ENCODE assay signal across 8 cellular contexts in the genomic region with DNA sequence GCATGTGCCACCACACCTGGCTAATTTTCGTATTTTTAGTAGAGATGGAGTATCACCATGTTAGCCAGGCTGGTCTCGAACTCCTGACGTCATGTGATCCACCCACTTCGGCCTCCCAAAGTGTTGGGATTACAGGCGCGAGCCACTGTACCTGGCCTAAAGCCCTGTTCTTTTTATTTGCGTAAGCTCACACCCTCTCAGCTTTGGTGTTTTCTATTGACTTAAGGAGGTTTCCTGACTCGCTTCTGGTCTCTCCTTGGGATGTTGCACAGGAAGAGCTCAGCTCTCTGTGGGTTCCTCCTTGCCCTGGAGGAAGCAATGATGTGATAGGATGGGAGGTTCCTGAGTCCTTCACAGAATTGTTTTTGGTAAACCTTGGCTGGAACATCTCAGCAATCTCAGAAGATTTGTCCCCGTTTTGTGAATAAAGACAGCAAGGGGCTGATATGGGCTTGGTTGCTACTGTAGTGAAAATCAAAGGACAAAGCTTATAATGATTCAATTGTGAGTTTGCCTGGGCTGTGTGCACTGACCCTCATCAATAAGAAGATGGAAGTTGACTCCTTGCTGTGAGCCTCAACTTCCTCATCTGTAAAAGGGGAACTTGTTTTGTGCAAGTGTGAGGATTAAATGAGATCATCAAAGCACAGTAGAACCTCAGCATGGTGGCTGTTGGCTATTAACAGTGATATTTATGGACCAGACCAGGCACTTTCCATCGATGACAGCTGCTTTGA. TPM values are rescaled to one million over a fixed set of nuclear protein-coding genes. Genes with fewer than 3 reads are reported as not detected.
DNase-seq lines count a peak whose midpoint lies in the region; ATAC-seq and TF ChIP-seq lines count a peak whose summit lies in the region.

No MANE protein-coding gene starts in this region.

- H3K79me2 ChIP-seq in fibroblast of lung (ENCODE audit: control insufficient read depth, insufficient read depth, low read length), result peaks cover 24% of the 10 kb centered on the region

- no peak overlapping the region for H3K9ac ChIP-seq in fibroblast of lung (ENCODE audit: insufficient read depth, low read length)

- intact Hi-C loops in Right ventricle myocardium superior (cut with DNase I), result no loop called here
- intact Hi-C loops in cardiac septum (cut with DNase I), result no loop called here
- intact Hi-C loops in upper lobe of right lung (cut with DNase I), result no loop called here

- DNase-seq in Right ventricle myocardium superior (no peak), cardiac septum (ENCODE audit: low spot score) (no peak), Peyer's patch (peak in 1 of 3 donors; percentile 15), fibroblast of lung (ENCODE audit: low read depth in 2 of 2) (peak in 1 of 2 donors; percentile 31), upper lobe of right lung (no peak), NCI-H82 treated with DMSO at 0.1 percent for 48 hours (lab: John Stamatoyannopoulos, UW; ENCODE audit: unreplicated experiment) (no peak)

- no peak for TF ChIP-seq POLR2A in Peyer's patch (IDR thresholded peaks at IDR 0.05)

- H3K4me3 ChIP-seq in Peyer's patch (no peak overlapping the region), fibroblast of lung (replicated peaks in 1 of 4; ENCODE audit: control extremely low read depth in 1 of 4, insufficient read depth in 1 of 4, low read depth in 3 of 4, low read length in 4 of 4) (no peak overlapping the region), upper lobe of right lung (no peak overlapping the region)

- H3K9me3 ChIP-seq in Peyer's patch, result no peaks in the 10 kb centered on the region
- no peaks in the 10 kb centered on the region for H3K9me3 ChIP-seq in fibroblast of lung (ENCODE audit: control insufficient read depth, insufficient read depth, low read depth, low read length)
- no peaks in the 10 kb centered on the region for H3K9me3 ChIP-seq in upper lobe of right lung

- H3K36me3 ChIP-seq in Peyer's patch (no peaks in the 10 kb centered on the region), fibroblast of lung (ENCODE audit: control insufficient read depth, insufficient read depth, low read length) (no peaks in the 10 kb centered on the region), upper lobe of right lung (no peaks in the 10 kb centered on the region)

- no peaks in the 10 kb centered on the region for H4K20me1 ChIP-seq in fibroblast of lung (ENCODE audit: control insufficient read depth, extremely low read depth, insufficient read depth, low read length)

- TF ChIP-seq CTCF in Peyer's patch (IDR thresholded peaks at IDR 0.05) (no peak), fibroblast of lung (conservative IDR thresholded peaks at IDR 0.05 in 1 of 2, IDR thresholded peaks at IDR 0.05 in 1 of 2; ENCODE audit: low read depth in 1 of 2, low read length in 2 of 2) (no peak), upper lobe of right lung (IDR thresholded peaks at IDR 0.05) (no peak)

- H3K4me2 ChIP-seq in fibroblast of lung (ENCODE audit: extremely low read depth, insufficient read depth, low read length), result no peak overlapping the region

- H3K27me3 ChIP-seq in Peyer's patch (no peaks in the 10 kb centered on the region), fibroblast of lung (ENCODE audit: control insufficient read depth, insufficient read depth, low read length) (no peaks in the 10 kb centered on the region), upper lobe of right lung (no peaks in the 10 kb centered on the region)

- H2AFZ ChIP-seq in fibroblast of lung (ENCODE audit: low read length), result no peak overlapping the region

- H3K4me1 ChIP-seq in Peyer's patch (peaks cover 0 to 16% (median 11%) of the 10 kb centered on the region in 4 donors), fibroblast of lung (ENCODE audit: control insufficient read depth, extremely low read depth, insufficient read depth, low read length) (peaks cover 48% of the 10 kb centered on the region), upper lobe of right lung (peaks cover 65% of the 10 kb centered on the region)

- ATAC-seq in Right ventricle myocardium superior (ENCODE audit: poor library complexity) (peak; percentile 48), upper lobe of right lung (peak; percentile 65), HG03039 (IDR thresholded peaks at IDR 0.05; ENCODE audit: unreplicated experiment) (no peak), GM21576 (IDR thresholded peaks at IDR 0.05; ENCODE audit: unreplicated experiment) (no peak)

- H3K27ac ChIP-seq in Peyer's patch, result peak overlapping the region in 3 of 4 donors; percentile 20 to 69 (median 32)
- peak overlapping the region; percentile 44 for H3K27ac ChIP-seq in fibroblast of lung (ENCODE audit: insufficient read depth, low read length)
- peak overlapping the region; percentile 40 for H3K27ac ChIP-seq in upper lobe of right lung

RNA-seq across cellular contexts. Expression of gene TOX2, which starts 27.0 kb away (rescaled TPM):
- total RNA-seq in Right ventricle myocardium superior, result 0.46 TPM
- total RNA-seq in cardiac septum, result 1.4 TPM
- 1 to 10 TPM; 1.9 to 5.8 (median 2.0) TPM for total RNA-seq in Peyer's patch
- 4.4 and 5.9 TPM in 2 replicates for total RNA-seq in fibroblast of lung
- polyA plus RNA-seq in fibroblast of lung, result 9.6 and 14.8 TPM in 2 replicates
- 31.4 and 38.5 TPM in 2 replicates for polyA plus RNA-seq in fibroblast of lung (2012)
- polyA minus RNA-seq in fibroblast of lung (ENCODE audit: low replicate concordance), result 20.1 and 28.9 TPM in 2 replicates
- total RNA-seq in upper lobe of right lung, result 24.3 TPM

Comparison
In these comparisons a context has a peak if more than half of its experiments do, and no peak if none do; other contexts are left out.
1. ATAC-seq: peak in Right ventricle myocardium superior (single experiment) and upper lobe of right lung (single experiment); none in HG03039 (single experiment) and GM21576 (single experiment).
2. Peak in every context shown above with its lines, with median percentiles within 50 percentile points of each other: H3K27ac ChIP-seq.